17 cellular contexts compared by ENCODE assay signal in the genomic region with DNA sequence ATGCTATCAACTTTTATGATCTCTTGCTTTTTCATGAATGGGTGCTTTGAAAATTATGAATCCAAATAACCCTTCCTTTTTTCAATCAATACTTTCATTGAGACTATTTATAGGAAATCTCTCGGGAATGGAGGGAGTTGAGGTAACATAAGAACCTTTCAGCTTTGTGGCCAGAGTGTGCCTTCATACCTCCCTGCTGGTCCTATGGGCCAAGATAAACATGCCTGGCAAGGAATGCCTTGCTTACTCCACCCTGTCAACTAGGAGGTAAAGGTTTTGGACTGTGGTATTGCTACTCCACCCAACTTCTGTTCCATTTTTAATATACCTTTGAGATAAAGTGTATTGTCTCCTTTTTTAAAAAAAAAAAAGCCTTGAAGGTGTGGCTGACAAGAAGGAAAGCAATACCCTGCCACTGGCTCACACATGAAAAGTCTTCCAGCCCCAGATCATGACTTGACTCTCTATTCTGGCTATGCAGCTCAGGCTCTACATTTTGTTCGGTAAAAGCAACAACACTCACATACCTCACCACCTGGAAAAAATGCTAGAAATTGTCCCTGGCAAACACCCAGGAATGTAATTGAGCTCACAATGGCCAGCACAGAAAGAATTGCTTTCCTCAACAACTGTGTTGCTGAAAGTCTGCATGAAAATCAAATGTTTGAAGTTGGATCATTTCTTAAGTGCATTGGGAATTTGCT. TPM values are rescaled to one million over a fixed set of nuclear protein-coding genes. Genes with fewer than 3 reads are reported as not detected.
DNase-seq lines count a peak whose midpoint lies in the region; ATAC-seq and TF ChIP-seq lines count a peak whose summit lies in the region.
"Had no signal": no experiment of that assay in that cellular context is flagged by ENCODE, and none has a peak within 500 bp of the region (broad histone marks: within the 10 kb centered on the region; RNA-seq: fewer than 3 reads in every experiment).

No MANE protein-coding gene starts in this region.

- H3K27me3 Mint-ChIP-seq in Calu3 (ENCODE audit: unreplicated experiment) (no peaks in the 10 kb centered on the region), osteocyte (ENCODE audit: unreplicated experiment) (no peaks in the 10 kb centered on the region)

- H3K27ac ChIP-seq in RWPE2 (ENCODE audit: poor library complexity, severe bottlenecking) (peak overlapping the region; percentile 29), epithelial cell of prostate (peak overlapping the region; percentile 44), SK-N-SH (ENCODE audit: low read depth in 2 of 2, low read length in 1 of 2) (peak overlapping the region in 1 of 2 experiments; percentile 16; a peak in 1 of 4 replicates)
- H3K27ac ChIP-seq: esophagus squamous epithelium, skin epidermis had no signal

- CTCF ChIA-PET in Calu3 (lab: Charles Lee), result interaction anchor here (0.6 to 0.7 kb wide), 2 partner anchors 10 to 374 kb away, joined by 3 read pairs; no protein-coding TSS in a partner anchor
- CTCF ChIA-PET in SK-N-SH (lab: Yijun Ruan, JAX), result interaction anchor here (1.8 kb wide), 1 partner anchor 14 kb away, joined by 5 read pairs; no protein-coding TSS in a partner anchor

- H3K36me3 Mint-ChIP-seq in Calu3 (ENCODE audit: insufficient read depth, unreplicated experiment) (no peaks in the 10 kb centered on the region), osteocyte (ENCODE audit: unreplicated experiment) (peaks cover 81% of the 10 kb centered on the region)
- H3K36me3 Mint-ChIP-seq: activated naive CD4-positive, alpha-beta T cell treated with anti-CD3 and anti-CD28 coated beads, Interleukin-2, amount 50 U/mL, for 24 hours had no signal

- no peaks in the 10 kb centered on the region for H3K27me3 ChIP-seq in RWPE2 (ENCODE audit: insufficient read depth, poor library complexity, severe bottlenecking)
- H3K27me3 ChIP-seq in SK-N-SH (ENCODE audit: insufficient read depth), result peaks cover 7% of the 10 kb centered on the region; the same call in 1 of the 2 replicates
- H3K27me3 ChIP-seq: esophagus squamous epithelium had no signal

- intact Hi-C loops in Calu3 (cut with micrococcal nuclease; ENCODE audit: unreplicated experiment), result no loop called here

- 0% methylated on average over 2 of the region's 2 CpGs for WGBS in SK-N-SH (ENCODE audit: low lambda C conversion rate)

- H3K36me3 ChIP-seq in RWPE2 (ENCODE audit: low read depth) (peaks cover 92% of the 10 kb centered on the region), SK-N-SH (replicated peaks in 1 of 2; ENCODE audit: control insufficient read depth in 1 of 2, insufficient read depth in 2 of 2, low read length in 1 of 2) (no peaks in the 10 kb centered on the region)
- H3K36me3 ChIP-seq: esophagus squamous epithelium had no signal

- no TSS peak for BruUV-seq in Calu3 (replicated peaks; lab: Mats Ljungman, UMichigan)

- no peak overlapping the region for H3K4me3 Mint-ChIP-seq in Calu3 (ENCODE audit: low read depth, unreplicated experiment)
- H3K4me3 Mint-ChIP-seq in osteocyte (ENCODE audit: unreplicated experiment), result peak overlapping the region; percentile 43
- H3K4me3 Mint-ChIP-seq: activated naive CD4-positive, alpha-beta T cell treated with anti-CD3 and anti-CD28 coated beads, Interleukin-2, amount 50 U/mL, for 24 hours; stimulated activated naive CD8-positive, alpha-beta T cell treated with anti-CD3 and anti-CD28 coated beads, Interleukin-15, Interleukin-2, amounts not matched to agents 100 ng/mL and 50 ng/mL, for 24 hours had no signal

- TF ChIP-seq EP300 in SK-N-SH (IDR thresholded peaks at IDR 0.05; ENCODE audit: borderline replicate concordance in 1 of 2, low read depth in 1 of 2, low read length in 1 of 2), result no peak

- no peaks in the 10 kb centered on the region for H3K79me2 ChIP-seq in SK-N-SH (ENCODE audit: insufficient read depth)

- peaks cover 8% of the 10 kb centered on the region for H3K4me1 Mint-ChIP-seq in Calu3 (ENCODE audit: low read depth, unreplicated experiment)
- H3K4me1 Mint-ChIP-seq in osteocyte (ENCODE audit: unreplicated experiment), result peaks cover 93% of the 10 kb centered on the region
- H3K4me1 Mint-ChIP-seq: activated naive CD4-positive, alpha-beta T cell treated with anti-CD3 and anti-CD28 coated beads, Interleukin-2, amount 50 U/mL, for 24 hours had no signal

- H3K9me3 ChIP-seq in RWPE2 (ENCODE audit: severe bottlenecking) (no peaks in the 10 kb centered on the region), SK-N-SH (no peaks in the 10 kb centered on the region)
- H3K9me3 ChIP-seq: esophagus squamous epithelium had no signal

- no peak overlapping the region for H3K27ac Mint-ChIP-seq in Calu3 (ENCODE audit: unreplicated experiment)
- peak overlapping the region; percentile 80 for H3K27ac Mint-ChIP-seq in osteocyte (ENCODE audit: unreplicated experiment)
- H3K27ac Mint-ChIP-seq: activated naive CD4-positive, alpha-beta T cell treated with anti-CD3 and anti-CD28 coated beads, Interleukin-2, amount 50 U/mL, for 24 hours; stimulated activated naive CD8-positive, alpha-beta T cell treated with anti-CD3 and anti-CD28 coated beads, Interleukin-15, Interleukin-2, amounts not matched to agents 100 ng/mL and 50 ng/mL, for 24 hours had no signal

- H3K9ac ChIP-seq in SK-N-SH, result no peak overlapping the region

- H3K4me1 ChIP-seq in RWPE2 (ENCODE audit: insufficient read depth, poor library complexity, severe bottlenecking), result peaks cover 33% of the 10 kb centered on the region
- no peaks in the 10 kb centered on the region; a peak in 1 of 4 replicates for H3K4me1 ChIP-seq in SK-N-SH (ENCODE audit: control insufficient read depth in 1 of 2, insufficient read depth in 2 of 2, low read depth in 1 of 2, low read length in 1 of 2)

- H3K9me3 Mint-ChIP-seq in Calu3 (ENCODE audit: low read depth, unreplicated experiment) (no peaks in the 10 kb centered on the region), osteocyte (ENCODE audit: unreplicated experiment) (no peaks in the 10 kb centered on the region)
- H3K9me3 Mint-ChIP-seq: activated naive CD4-positive, alpha-beta T cell treated with anti-CD3 and anti-CD28 coated beads, Interleukin-2, amount 50 U/mL, for 24 hours; stimulated activated naive CD8-positive, alpha-beta T cell treated with anti-CD3 and anti-CD28 coated beads, Interleukin-15, Interleukin-2, amounts not matched to agents 100 ng/mL and 50 ng/mL, for 24 hours had no signal

- ATAC-seq in RWPE2 (ENCODE audit: low read depth) (peak; percentile 75), HG03521 (IDR thresholded peaks at IDR 0.05; ENCODE audit: unreplicated experiment) (no peak)
- ATAC-seq: Panc1 had no signal

- H3F3A ChIP-seq in SK-N-SH (replicated peaks; ENCODE audit: insufficient read depth), result no peaks in the 10 kb centered on the region

- no peaks in the 10 kb centered on the region for H4K20me1 ChIP-seq in SK-N-SH (ENCODE audit: insufficient read depth)

- no peak for TF ChIP-seq RAD21 in SK-N-SH (IDR thresholded peaks at IDR 0.05; ENCODE audit: low read length)

- no peak for TF ChIP-seq CTCF in Calu3 (IDR thresholded peaks at IDR 0.05; ENCODE audit: unreplicated experiment)
- no peak for TF ChIP-seq CTCF in RWPE2 (IDR thresholded peaks at IDR 0.05; ENCODE audit: poor library complexity, severe bottlenecking)
- TF ChIP-seq CTCF in osteocyte (IDR thresholded peaks at IDR 0.05), result no peak
- TF ChIP-seq CTCF in SK-N-SH (IDR thresholded peaks at IDR 0.05), result no peak

- no peak overlapping the region for H2AFZ ChIP-seq in SK-N-SH (ENCODE audit: low read depth)

- H3K9me2 ChIP-seq in SK-N-SH, result no peaks in the 10 kb centered on the region

- POLR2A ChIA-PET in SK-N-SH (lab: Yijun Ruan, JAX), result no interaction called here

- H3K4me3 ChIP-seq in RWPE2 (ENCODE audit: severe bottlenecking) (no peak overlapping the region), SK-N-SH (ENCODE audit: low read depth in 2 of 2, low read length in 1 of 2) (no peak overlapping the region)
- H3K4me3 ChIP-seq: esophagus squamous epithelium, skin epidermis had no signal

- no peak overlapping the region for H3K4me2 ChIP-seq in SK-N-SH

- DNase-seq in Calu3, result peak; percentile 52
- no peak for DNase-seq in RWPE2 (ENCODE audit: low spot score)
- DNase-seq in epithelial cell of prostate (ENCODE audit: low read depth, low spot score), result no peak
- no peak for DNase-seq in osteocyte (ENCODE audit: extremely low spot score, unreplicated experiment)
- DNase-seq in SK-N-SH, result no peak
- DNase-seq in activated CD8-positive, alpha-beta memory T cell treated with anti-CD3 and anti-CD28 coated beads for 24 hours, result no peak
- DNase-seq in cortex of kidney (lab: John Stamatoyannopoulos, UW), result no peak
- DNase-seq: activated CD4-positive, CD25-positive, alpha-beta regulatory T cell; activated CD8-positive, alpha-beta memory T cell treated with anti-CD3 and anti-CD28 coated beads, Interleukin-2, amount 50 U/mL, for 48 hours; esophagus squamous epithelium; NCI-H1417 treated with DMSO at 0.1 percent for 48 hours; NCI-H446 treated with DMSO at 0.1 percent for 48 hours had no signal

TF ChIP-seq in SK-N-SH, 30 proteins besides CTCF, POLR2A, EP300 and RAD21:
- TF ChIP-seq TCF12 (IDR thresholded peaks at IDR 0.05) (no peak), GATA2 (CRISPR knock-in tag; IDR thresholded peaks at IDR 0.05) (no peak), YY1 (IDR thresholded peaks at IDR 0.05; ENCODE audit: low read depth) (no peak), ELF1 (IDR thresholded peaks at IDR 0.05) (no peak), TEAD4 (IDR thresholded peaks at IDR 0.05; ENCODE audit: borderline replicate concordance, insufficient read depth) (no peak), MXI1 (IDR thresholded peaks at IDR 0.05; ENCODE audit: low read depth, low read length) (no peak), FOXJ3 (CRISPR knock-in tag; IDR thresholded peaks at IDR 0.05) (no peak), SMC3 (IDR thresholded peaks at IDR 0.05; ENCODE audit: low read depth, low read length) (no peak), FOSL2 (IDR thresholded peaks at IDR 0.05; ENCODE audit: borderline replicate concordance, low read depth) (no peak)
- TF ChIP-seq, protein P1, sequence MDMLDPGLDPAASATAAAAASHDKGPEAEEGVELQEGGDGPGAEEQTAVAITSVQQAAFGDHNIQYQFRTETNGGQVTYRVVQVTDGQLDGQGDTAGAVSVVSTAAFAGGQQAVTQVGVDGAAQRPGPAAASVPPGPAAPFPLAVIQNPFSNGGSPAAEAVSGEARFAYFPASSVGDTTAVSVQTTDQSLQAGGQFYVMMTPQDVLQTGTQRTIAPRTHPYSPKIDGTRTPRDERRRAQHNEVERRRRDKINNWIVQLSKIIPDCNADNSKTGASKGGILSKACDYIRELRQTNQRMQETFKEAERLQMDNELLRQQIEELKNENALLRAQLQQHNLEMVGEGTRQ (IDR thresholded peaks at IDR 0.05; ENCODE audit: borderline replicate concordance, low read depth, low read length), result no peak

RNA-seq across cellular contexts. Expression of a gene that starts 35.8 kb away (rescaled TPM):
- 0.71 and 1.1 TPM in 2 replicates for total RNA-seq in Calu3 (2022)
- 3,389 and 3,403 TPM in 2 replicates for total RNA-seq in osteocyte
- 4.0 and 16.7 TPM in 2 replicates for polyA plus RNA-seq in SK-N-SH (2012; rRNA removed)
- polyA plus RNA-seq in SK-N-SH (2012; cell fraction: cytosol; rRNA removed), result 8.2 and 14.9 TPM in 2 replicates
- 12.8 and 14.7 TPM in 2 replicates for polyA plus RNA-seq in SK-N-SH (2012; cell fraction: nucleus; rRNA removed)

Comparison
In these comparisons a context has a peak if more than half of its experiments do, and no peak if none do; other contexts are left out.
1. RNA of a gene that starts 35.8 kb away (total RNA-seq): 3,389 to 3,403 TPM in osteocyte; 0.71 to 1.1 TPM in Calu3; every median in the first group is over 1,000 times any median in the second.